37 cellular contexts compared by ENCODE assay signal in genomic region chr1:229297746-229298145, GRCh38.
"Had no signal": no experiment of that assay in that cellular context is flagged by ENCODE, and none has a peak within 500 bp of the region (broad histone marks: within the 10 kb centered on the region; RNA-seq: fewer than 3 reads in every experiment).

No MANE protein-coding gene starts in this region.

- H3K9me3 ChIP-seq: adrenal gland had no signal

- H3K27ac Mint-ChIP-seq: activated B cell treated with CpG ODN at 0.5 μM for 24 hours; activated CD4-positive, alpha-beta memory T cell treated with anti-CD3 and anti-CD28 coated beads for 36 hours; activated CD4-positive, alpha-beta T cell treated with anti-CD3 and anti-CD28 coated beads, Interleukin-2, amount 10 ng/mL, durations not matched to agents 24 days and 14 days; activated CD8-positive, alpha-beta T cell treated with anti-CD3 and anti-CD28 coated beads for 36 hours; activated naive CD4-positive, alpha-beta T cell treated with anti-CD3 and anti-CD28 coated beads for 36 hours; activated naive CD4-positive, alpha-beta T cell treated with anti-CD3 and anti-CD28 coated beads, Interleukin-2, amount 50 U/mL, for 72 hours; activated naive CD8-positive, alpha-beta T cell treated with anti-CD3 and anti-CD28 coated beads for 36 hours; activated T-cell treated with anti-CD3 and anti-CD28 coated beads, Interleukin-2, amount 50 U/mL, for 72 hours; activated T-helper 1 cell treated with anti-CD3 and anti-CD28 coated beads, Interleukin-12 subunit alpha, Interleukin-12 subunit beta, Interleukin-2, Interleukin-4 antibody, amounts not matched to agents 30 ng/mL and 10 ng/mL and 1 ng/mL, durations not matched to agents 14 hours and 24 hours and 36 hours; activated T-helper 17 cell treated with anti-CD3 and anti-CD28 coated beads, Interleukin-2, amount 50 U/mL, for 72 hours; brain; T-helper 1 cell treated with Interleukin-12 subunit alpha and Interleukin-12 subunit beta and Interleukin-4 antibody, amounts not matched to agents 30 μg/mL and 1 μg/mL, for 36 hours; T-helper 2 cell treated with Interferon-gamma antibody and Interleukin-4, amounts not matched to agents 5 μg/mL and 100 μg/mL, for 36 hours had no signal

- H3K4me1 ChIP-seq: adrenal gland had no signal

- H3K4me3 ChIP-seq: adrenal gland, cardiac muscle cell had no signal

- FAIRE-seq: bronchial epithelial cell had no signal

- ATAC-seq: activated CD8-positive, alpha-beta T cell treated with anti-CD3 and anti-CD28 coated beads for 36 hours; activated naive CD4-positive, alpha-beta T cell treated with anti-CD3 and anti-CD28 coated beads, Interleukin-2, amount 50 U/mL, for 72 hours; activated T-cell treated with anti-CD3 and anti-CD28 coated beads, Interleukin-2, amount 50 U/mL, for 4 hours; activated T-cell treated with anti-CD3 and anti-CD28 coated beads, Interleukin-2, amount 50 U/mL, for 72 hours; activated T-helper 17 cell treated with anti-CD3 and anti-CD28 coated beads, Interleukin-2, amount 50 U/mL, for 72 hours had no signal

- H3K27ac ChIP-seq: adrenal gland, VCaP had no signal

- DNase-seq: activated B cell treated with CpG ODN at 0.5 μM for 24 hours; activated CD4-positive, alpha-beta memory T cell treated with anti-CD3 and anti-CD28 coated beads for 36 hours; activated CD4-positive, alpha-beta T cell treated with anti-CD3 and anti-CD28 coated beads for 4 hours; activated CD4-positive, alpha-beta T cell treated with anti-CD3 and anti-CD28 coated beads, Interleukin-2, amount 10 ng/mL, durations not matched to agents 24 days and 14 days; activated CD4-positive, alpha-beta T cell treated with anti-CD3 and anti-CD28 coated beads, Interleukin-2, amount 50 U/mL, for 1 hour; activated CD4-positive, alpha-beta T cell treated with anti-CD3 and anti-CD28 coated beads, Interleukin-2, amount 50 U/mL, for 4 hours; activated CD4-positive, CD25-positive, alpha-beta regulatory T cell treated with anti-CD3 and anti-CD28 coated beads, Interleukin-2, amount 50 U/mL, for 72 hours; activated CD8-positive, alpha-beta memory T cell treated with anti-CD3 and anti-CD28 coated beads, Interleukin-2, amount 50 U/mL, for 4 hours; activated CD8-positive, alpha-beta T cell treated with anti-CD3 and anti-CD28 coated beads for 36 hours; activated effector memory CD4-positive, alpha-beta T cell treated with anti-CD3 and anti-CD28 coated beads, Interleukin-2, amount 50 U/mL, for 16 hours; activated gamma-delta T cell treated with Interleukin-2 at 50 U/mL for 16 hours; activated naive CD4-positive, alpha-beta T cell; activated naive CD4-positive, alpha-beta T cell treated with anti-CD3 and anti-CD28 coated beads for 36 hours; activated naive CD4-positive, alpha-beta T cell treated with anti-CD3 and anti-CD28 coated beads, Interleukin-2, amount 50 U/mL, for 16 hours; activated naive CD8-positive, alpha-beta T cell treated with anti-CD3 and anti-CD28 coated beads for 36 hours; activated T-cell treated with anti-CD3 and anti-CD28 coated beads for 4 hours; activated T-cell treated with anti-CD3 and anti-CD28 coated beads, Interleukin-2, amount 50 U/mL, for 1 hour; activated T-cell treated with anti-CD3 and anti-CD28 coated beads, Interleukin-2, amount 50 U/mL, for 4 hours; activated T-cell treated with anti-CD3 and anti-CD28 coated beads, Interleukin-2, amount 50 U/mL, for 72 hours; adrenal gland; amniotic stem cell; aorta; caudate nucleus; cerebellar nuclear complex; T-helper 1 cell; T-helper 2 cell; T-helper 9 cell had no signal

- H3K4me1 Mint-ChIP-seq: activated naive CD8-positive, alpha-beta T cell treated with anti-CD3 and anti-CD28 coated beads for 36 hours had no signal

- H3K27me3 Mint-ChIP-seq: activated B cell treated with CpG ODN at 0.5 μM for 24 hours; activated CD4-positive, alpha-beta memory T cell treated with anti-CD3 and anti-CD28 coated beads for 36 hours; activated CD4-positive, alpha-beta T cell treated with anti-CD3 and anti-CD28 coated beads, Interleukin-2, amount 10 ng/mL, durations not matched to agents 24 days and 14 days; activated CD8-positive, alpha-beta T cell treated with anti-CD3 and anti-CD28 coated beads for 36 hours; activated naive CD8-positive, alpha-beta T cell treated with anti-CD3 and anti-CD28 coated beads for 36 hours; activated T-helper 17 cell treated with anti-CD3 and anti-CD28 coated beads, Interleukin-2, amount 50 U/mL, for 72 hours; central memory CD8-positive, alpha-beta T cell had no signal

- H3K4me3 Mint-ChIP-seq: activated B cell treated with CpG ODN at 0.5 μM for 24 hours; activated CD4-positive, alpha-beta memory T cell treated with anti-CD3 and anti-CD28 coated beads for 36 hours; activated CD4-positive, alpha-beta T cell treated with anti-CD3 and anti-CD28 coated beads, Interleukin-2, amount 10 ng/mL, durations not matched to agents 24 days and 14 days; activated CD8-positive, alpha-beta T cell treated with anti-CD3 and anti-CD28 coated beads for 36 hours; activated naive CD4-positive, alpha-beta T cell treated with anti-CD3 and anti-CD28 coated beads for 36 hours; activated naive CD8-positive, alpha-beta T cell treated with anti-CD3 and anti-CD28 coated beads for 36 hours; activated T-cell treated with anti-CD3 and anti-CD28 coated beads, Interleukin-2, amount 50 U/mL, for 4 hours; activated T-cell treated with anti-CD3 and anti-CD28 coated beads, Interleukin-2, amount 50 U/mL, for 72 hours; activated T-helper 1 cell treated with anti-CD3 and anti-CD28 coated beads, Interleukin-12 subunit alpha, Interleukin-12 subunit beta, Interleukin-2, Interleukin-4 antibody, amounts not matched to agents 30 ng/mL and 10 ng/mL and 1 ng/mL, durations not matched to agents 14 hours and 24 hours and 36 hours; activated T-helper 17 cell treated with anti-CD3 and anti-CD28 coated beads, Interleukin-2, amount 50 U/mL, for 72 hours; brain; central memory CD8-positive, alpha-beta T cell; T-helper 1 cell treated with Interleukin-12 subunit alpha and Interleukin-12 subunit beta and Interleukin-4 antibody, amounts not matched to agents 30 μg/mL and 1 μg/mL, for 36 hours; T-helper 2 cell treated with Interferon-gamma antibody and Interleukin-4, amounts not matched to agents 5 μg/mL and 100 μg/mL, for 36 hours had no signal

- H3K27me3 ChIP-seq: adrenal gland, cardiac muscle cell had no signal

- H3K9me3 Mint-ChIP-seq: activated B cell treated with CpG ODN at 0.5 μM for 24 hours; activated CD4-positive, alpha-beta memory T cell treated with anti-CD3 and anti-CD28 coated beads for 36 hours; activated CD4-positive, alpha-beta T cell treated with anti-CD3 and anti-CD28 coated beads, Interleukin-2, amount 10 ng/mL, durations not matched to agents 24 days and 14 days; activated CD8-positive, alpha-beta T cell treated with anti-CD3 and anti-CD28 coated beads for 36 hours; activated naive CD4-positive, alpha-beta T cell treated with anti-CD3 and anti-CD28 coated beads for 36 hours; activated naive CD4-positive, alpha-beta T cell treated with anti-CD3 and anti-CD28 coated beads, Interleukin-2, amount 50 U/mL, for 72 hours; activated naive CD8-positive, alpha-beta T cell treated with anti-CD3 and anti-CD28 coated beads for 36 hours; activated T-cell treated with anti-CD3 and anti-CD28 coated beads, Interleukin-2, amount 50 U/mL, for 4 hours; activated T-cell treated with anti-CD3 and anti-CD28 coated beads, Interleukin-2, amount 50 U/mL, for 72 hours; activated T-helper 1 cell treated with anti-CD3 and anti-CD28 coated beads, Interleukin-12 subunit alpha, Interleukin-12 subunit beta, Interleukin-2, Interleukin-4 antibody, amounts not matched to agents 30 ng/mL and 10 ng/mL and 1 ng/mL, durations not matched to agents 14 hours and 24 hours and 36 hours; activated T-helper 17 cell treated with anti-CD3 and anti-CD28 coated beads, Interleukin-2, amount 50 U/mL, for 72 hours; brain; central memory CD8-positive, alpha-beta T cell; T-helper 1 cell treated with Interleukin-12 subunit alpha and Interleukin-12 subunit beta and Interleukin-4 antibody, amounts not matched to agents 30 μg/mL and 1 μg/mL, for 36 hours; T-helper 2 cell treated with Interferon-gamma antibody and Interleukin-4, amounts not matched to agents 5 μg/mL and 100 μg/mL, for 36 hours had no signal
